In the genomic region with DNA sequence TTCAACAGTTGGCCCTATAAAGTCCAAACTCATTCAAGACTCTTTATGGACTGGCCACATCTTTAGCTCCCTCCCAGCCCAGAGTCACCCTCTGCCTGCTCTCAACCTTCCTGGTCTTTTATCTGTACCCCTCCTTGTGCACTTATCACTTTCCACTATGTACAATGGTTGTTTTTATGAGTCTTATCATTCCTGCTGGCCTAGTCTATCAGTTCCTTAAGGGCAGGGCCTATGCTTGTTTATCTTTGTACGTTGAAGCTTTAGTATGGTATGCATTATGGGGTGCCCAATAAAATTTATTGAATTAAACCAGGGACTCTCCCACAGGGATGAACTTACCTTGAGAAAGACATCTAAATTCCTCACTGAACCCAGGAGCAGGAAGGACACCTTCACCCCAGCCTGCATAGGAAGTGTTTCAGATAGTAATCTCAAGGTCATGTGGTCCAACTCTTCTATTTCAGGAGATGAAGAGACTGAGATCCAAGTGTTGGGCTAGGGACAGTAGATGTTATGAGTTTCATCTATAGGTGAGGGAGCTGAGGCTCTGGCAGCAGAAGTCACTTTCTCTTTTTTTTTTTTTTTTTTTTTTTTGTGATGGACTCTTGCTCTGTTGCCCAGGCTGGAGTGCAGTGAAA, we compare ENCODE assay signal across 8 cellular contexts. TPM values are rescaled to one million over a fixed set of nuclear protein-coding genes. Genes with fewer than 3 reads are reported as not detected.
A peak's percentile ranks its signal among the peaks of the same experiment; 100 is the strongest.
DNase-seq lines count a peak whose midpoint lies in the region; TF ChIP-seq lines count a peak whose summit lies in the region.

No MANE protein-coding gene starts in this region.

- H3F3A ChIP-seq in Loucy (ENCODE audit: low read depth): peaks cover 20% of the 10 kb centered on the region

- TF ChIP-seq CTCF in Loucy (conservative IDR thresholded peaks at IDR 0.05; ENCODE audit: low read length) (no peak), nephron (IDR thresholded peaks at IDR 0.05; ENCODE audit: unreplicated experiment in 3 of 3) (no peak), adrenal gland (IDR thresholded peaks at IDR 0.05) (no peak)

- peaks cover 74% of the 10 kb centered on the region for H3K4me1 ChIP-seq in Loucy (ENCODE audit: insufficient read depth, low read length, poor library complexity, severe bottlenecking)
- H3K4me1 ChIP-seq in adipocyte (ENCODE audit: control insufficient read depth, insufficient read depth, low read length): peaks cover 54% of the 10 kb centered on the region
- H3K4me1 ChIP-seq in adrenal gland (replicated peaks in 1 of 2): peaks cover 11 to 28% of the 10 kb centered on the region in 2 donors

- H3K9ac ChIP-seq in Loucy (ENCODE audit: low read depth, low read length, poor library complexity, severe bottlenecking): peak overlapping the region; percentile 71
- peak overlapping the region; percentile 17 for H3K9ac ChIP-seq in adipocyte (ENCODE audit: low read length)

- no peaks in the 10 kb centered on the region for H3K36me3 ChIP-seq in Loucy (ENCODE audit: insufficient read depth, low read length)
- no peaks in the 10 kb centered on the region for H3K36me3 ChIP-seq in adipocyte (ENCODE audit: control insufficient read depth, insufficient read depth, low read length, severe bottlenecking)
- H3K36me3 ChIP-seq in adrenal gland (replicated peaks in 1 of 2): no peaks in the 10 kb centered on the region

- no peaks in the 10 kb centered on the region for H4K20me1 ChIP-seq in Loucy (ENCODE audit: insufficient read depth, low read length, poor library complexity, severe bottlenecking)

- H3K36me3 Mint-ChIP-seq in nephron (ENCODE audit: low read depth): no peaks in the 10 kb centered on the region

- peak overlapping the region in 1 of 5 donors; percentile 24 for H3K27ac ChIP-seq in adrenal gland

- H3K4me3 ChIP-seq in Loucy (ENCODE audit: low read length, poor library complexity, severe bottlenecking) (peak overlapping the region; percentile 59), adipocyte (ENCODE audit: low read length) (no peak overlapping the region), adrenal gland (no peak overlapping the region)

- H3K9me2 ChIP-seq in Loucy (replicated peaks; ENCODE audit: low read depth, low read length): no peaks in the 10 kb centered on the region

- WGBS in adrenal gland, 4 donors: 59 to 78% (median 69%) methylated on average over 1 of the region's 1 CpG

- H3K9me3 ChIP-seq in Loucy (ENCODE audit: insufficient read depth, low read depth, low read length) (no peaks in the 10 kb centered on the region), adipocyte (ENCODE audit: control insufficient read depth, low read length) (no peaks in the 10 kb centered on the region), adrenal gland (replicated peaks in 1 of 3) (no peaks in the 10 kb centered on the region)

- DNase-seq in CMK (ENCODE audit: low read depth) (peak; percentile 62), adipocyte (ENCODE audit: low read depth) (no peak), adrenal gland (no peak), NCI-H2029 treated with DMSO at 0.1 percent for 48 hours (lab: John Stamatoyannopoulos, UW) (no peak), NCI-H774 (lab: John Stamatoyannopoulos, UW) (no peak), NCI-H2196 (lab: John Stamatoyannopoulos, UW; ENCODE audit: unreplicated experiment) (no peak)

- H3K4me3 Mint-ChIP-seq in nephron: no peak overlapping the region

- H2AFZ ChIP-seq in Loucy (ENCODE audit: low read length): peak overlapping the region; percentile 56; the same call in 1 of the 2 replicates

- no peaks in the 10 kb centered on the region for H3K79me2 ChIP-seq in Loucy (ENCODE audit: insufficient read depth, low read length)

- H3K4me1 Mint-ChIP-seq in nephron: peaks cover 49% of the 10 kb centered on the region

- intact Hi-C loops in adrenal gland (cut with DNase I): no loop called here

- H3K27me3 ChIP-seq in Loucy (ENCODE audit: insufficient read depth, low read length, poor library complexity, severe bottlenecking): no peaks in the 10 kb centered on the region
- no peaks in the 10 kb centered on the region for H3K27me3 ChIP-seq in adipocyte (replicated peaks; ENCODE audit: control insufficient read depth, insufficient read depth, low read length)
- H3K27me3 ChIP-seq in adrenal gland: no peaks in the 10 kb centered on the region

- H3K27ac Mint-ChIP-seq in nephron: peak overlapping the region in 2 of 3 experiments; percentile 49 to 86

- peak overlapping the region; percentile 78 for H3K4me2 ChIP-seq in Loucy (ENCODE audit: low read depth, low read length, poor library complexity, severe bottlenecking)

- no peaks in the 10 kb centered on the region for H3K9me3 Mint-ChIP-seq in nephron

- no peaks in the 10 kb centered on the region for H3K27me3 Mint-ChIP-seq in nephron (ENCODE audit: low read depth)

- TF ChIP-seq POLR2A in adrenal gland (IDR thresholded peaks at IDR 0.05): no peak

RNA-seq across cellular contexts. Expression of a gene that starts 13.3 kb away (rescaled TPM):
- total RNA-seq in adrenal gland: 100 to 1,000 TPM in 1 of 8 donors, 10 to 100 TPM in 7; 16.8 to 108 (median 41.3) TPM
- polyA plus RNA-seq in adrenal gland: 10 to 100 TPM; 39.7 to 75.1 (median 47.0) TPM
